7 cellular contexts compared by ENCODE assay signal in genomic region chr15:44427756-44428724, GRCh38. TPM values are rescaled to one million over a fixed set of nuclear protein-coding genes. Genes with fewer than 3 reads are reported as not detected.
DNase-seq lines count a peak whose midpoint lies in the region; ATAC-seq and TF ChIP-seq lines count a peak whose summit lies in the region.

No MANE protein-coding gene starts in this region.

- H3K4me3 Mint-ChIP-seq in T-helper 1 cell treated with Interleukin-12 subunit alpha and Interleukin-12 subunit beta and Interleukin-4 antibody, amounts not matched to agents 30 μg/mL and 1 μg/mL, for 36 hours, result peak overlapping the region; percentile 97
- H3K4me3 Mint-ChIP-seq in neural progenitor cell, result peak overlapping the region; percentile 88

- peak; percentile 18 for ATAC-seq in GM21526 (IDR thresholded peaks at IDR 0.05; ENCODE audit: low FRiP score, unreplicated experiment)

- H3K9me3 Mint-ChIP-seq in T-helper 1 cell treated with Interleukin-12 subunit alpha and Interleukin-12 subunit beta and Interleukin-4 antibody, amounts not matched to agents 30 μg/mL and 1 μg/mL, for 36 hours, result no peaks in the 10 kb centered on the region
- H3K9me3 Mint-ChIP-seq in neural progenitor cell, result no peaks in the 10 kb centered on the region

- no peak for TF ChIP-seq CTCF in fibroblast of mammary gland (conservative IDR thresholded peaks at IDR 0.05; ENCODE audit: control insufficient read depth, insufficient read depth, low read depth, low read length)
- TF ChIP-seq CTCF in neural progenitor cell (IDR thresholded peaks at IDR 0.05), result peak; percentile 29

- peaks cover 9% of the 10 kb centered on the region for H3K36me3 Mint-ChIP-seq in T-helper 1 cell treated with Interleukin-12 subunit alpha and Interleukin-12 subunit beta and Interleukin-4 antibody, amounts not matched to agents 30 μg/mL and 1 μg/mL, for 36 hours (ENCODE audit: low read depth)
- peaks cover 8% of the 10 kb centered on the region for H3K36me3 Mint-ChIP-seq in neural progenitor cell

- H2AFZ ChIP-seq in neural progenitor cell (replicated peaks), result no peak overlapping the region

- peaks cover 56% of the 10 kb centered on the region for H3K79me2 ChIP-seq in neural progenitor cell (ENCODE audit: low read depth)

- H3K27ac ChIP-seq in KOPT-K1 (ENCODE audit: low read depth, low read length, poor library complexity, severe bottlenecking), result peak overlapping the region; percentile 99
- peak overlapping the region; percentile 99 for H3K27ac ChIP-seq in neural progenitor cell

- peaks cover 41% of the 10 kb centered on the region for H4K20me1 ChIP-seq in neural progenitor cell (ENCODE audit: low read depth)

- DNase-seq in Daoy (ENCODE audit: low read depth) (peak; percentile 71), fibroblast of mammary gland (ENCODE audit: low read depth) (peak; percentile 55), neural progenitor cell (ENCODE audit: low spot score) (peak; percentile 86)
- DNase-seq in activated effector memory CD4-positive, alpha-beta T cell treated with Interleukin-2 at 50 U/mL for 16 hours, result no peak

- peaks cover 29% of the 10 kb centered on the region for H3F3A ChIP-seq in neural progenitor cell (ENCODE audit: low read depth)

- no peaks in the 10 kb centered on the region for H3K9me3 ChIP-seq in KOPT-K1 (ENCODE audit: insufficient read depth, low read length, poor library complexity, severe bottlenecking)
- no peaks in the 10 kb centered on the region for H3K9me3 ChIP-seq in neural progenitor cell (ENCODE audit: low read depth)

- no peaks in the 10 kb centered on the region for H3K27me3 ChIP-seq in neural progenitor cell

- H3K4me2 ChIP-seq in neural progenitor cell, result peak overlapping the region; percentile 82

- peaks cover 40% of the 10 kb centered on the region for H3K4me1 Mint-ChIP-seq in T-helper 1 cell treated with Interleukin-12 subunit alpha and Interleukin-12 subunit beta and Interleukin-4 antibody, amounts not matched to agents 30 μg/mL and 1 μg/mL, for 36 hours (ENCODE audit: low read depth)
- peaks cover 17% of the 10 kb centered on the region for H3K4me1 Mint-ChIP-seq in neural progenitor cell

- peaks cover 9% of the 10 kb centered on the region for H3K4me1 ChIP-seq in neural progenitor cell

- no peaks in the 10 kb centered on the region for H3K27me3 Mint-ChIP-seq in T-helper 1 cell treated with Interleukin-12 subunit alpha and Interleukin-12 subunit beta and Interleukin-4 antibody, amounts not matched to agents 30 μg/mL and 1 μg/mL, for 36 hours (ENCODE audit: low read depth)
- H3K27me3 Mint-ChIP-seq in neural progenitor cell (ENCODE audit: insufficient read depth, low read depth), result peaks cover 7% of the 10 kb centered on the region

- peak overlapping the region; percentile 98 for H3K9ac ChIP-seq in neural progenitor cell

- peaks cover 18% of the 10 kb centered on the region for H3K36me3 ChIP-seq in KOPT-K1 (ENCODE audit: insufficient read depth, low read length)
- H3K36me3 ChIP-seq in neural progenitor cell, result no peaks in the 10 kb centered on the region

- H3K27ac Mint-ChIP-seq in T-helper 1 cell treated with Interleukin-12 subunit alpha and Interleukin-12 subunit beta and Interleukin-4 antibody, amounts not matched to agents 30 μg/mL and 1 μg/mL, for 36 hours, result peak overlapping the region; percentile 98
- H3K27ac Mint-ChIP-seq in neural progenitor cell, result peak overlapping the region; percentile 100

- peak overlapping the region; percentile 98 for H3K4me3 ChIP-seq in fibroblast of mammary gland (ENCODE audit: control insufficient read depth, low read depth, low read length)
- H3K4me3 ChIP-seq in neural progenitor cell, result peak overlapping the region; percentile 88

RNA-seq across cellular contexts. Expression of gene CTDSPL2, which starts 0.6 kb away (rescaled TPM):
- 43.8 and 72.5 TPM in 2 replicates for total RNA-seq in Daoy (2014; rRNA removed; shearing (Covaris generic))
- 179 and 207 TPM in 2 replicates for total RNA-seq in neural progenitor cell (ENCODE audit: low replicate concordance)
